13 cellular contexts compared by ENCODE assay signal in genomic region chr4:77827343-77827742, GRCh38. TPM values are rescaled to one million over a fixed set of nuclear protein-coding genes. Genes with fewer than 3 reads are reported as not detected.
DNase-seq lines count a peak whose midpoint lies in the region; ATAC-seq and TF ChIP-seq lines count a peak whose summit lies in the region.
"Had no signal": no experiment of that assay in that cellular context is flagged by ENCODE, and none has a peak within 500 bp of the region (broad histone marks: within the 10 kb centered on the region; RNA-seq: fewer than 3 reads in every experiment).

No MANE protein-coding gene starts in this region.

- TF ChIP-seq CTCF in upper lobe of left lung (IDR thresholded peaks at IDR 0.05) (no peak), heart right ventricle (IDR thresholded peaks at IDR 0.05) (no peak)

- DNase-seq in NCI-H146 (lab: John Stamatoyannopoulos, UW) = peak; percentile 13
- DNase-seq in NCI-H146 treated with DMSO at 0.1 percent for 48 hours (lab: John Stamatoyannopoulos, UW; ENCODE audit: unreplicated experiment) = no peak
- DNase-seq in NCI-H69 (lab: John Stamatoyannopoulos, UW) = peak; percentile 1
- DNase-seq in natural killer cell treated with Interleukin-12 subunit alpha and Interleukin-12 subunit beta and Interleukin-15 and Interleukin-18, amount 100 ng/mL, for 72 hours (ENCODE audit: low spot score) = no peak
- no peak for DNase-seq in upper lobe of left lung
- DNase-seq in heart right ventricle = no peak
- DNase-seq in HuH-7 (ENCODE audit: low spot score) = no peak
- DNase-seq: foreskin keratinocyte, NCI-H2081 treated with DMSO at 0.1 percent for 48 hours, sigmoid colon, SJCRH30 had no signal

- peak overlapping the region; percentile 20 for H3K4me3 Mint-ChIP-seq in natural killer cell treated with Interleukin-12 subunit alpha and Interleukin-12 subunit beta and Interleukin-15 and Interleukin-18, amount 100 ng/mL, for 72 hours

- TF ChIP-seq EP300 in upper lobe of left lung (IDR thresholded peaks at IDR 0.05) = no peak

- H3K27me3 ChIP-seq in upper lobe of left lung (no peaks in the 10 kb centered on the region), heart right ventricle (no peaks in the 10 kb centered on the region)
- H3K27me3 ChIP-seq: foreskin keratinocyte, sigmoid colon, SJCRH30 had no signal

- H3K27ac ChIP-seq in upper lobe of left lung (no peak overlapping the region), heart right ventricle (peak overlapping the region in 1 of 10 donors; percentile 28)
- H3K27ac ChIP-seq: foreskin keratinocyte, HL-60, sigmoid colon, SJCRH30 had no signal

- H3K9me3 Mint-ChIP-seq in natural killer cell treated with Interleukin-12 subunit alpha and Interleukin-12 subunit beta and Interleukin-15 and Interleukin-18, amount 100 ng/mL, for 72 hours = no peaks in the 10 kb centered on the region

- H3K4me3 ChIP-seq in upper lobe of left lung = no peak overlapping the region
- H3K4me3 ChIP-seq in heart right ventricle = no peak overlapping the region
- H3K4me3 ChIP-seq: sigmoid colon, SJCRH30 had no signal

- no peaks in the 10 kb centered on the region for H3K36me3 Mint-ChIP-seq in natural killer cell treated with Interleukin-12 subunit alpha and Interleukin-12 subunit beta and Interleukin-15 and Interleukin-18, amount 100 ng/mL, for 72 hours

- no peaks in the 10 kb centered on the region for H3K27me3 Mint-ChIP-seq in natural killer cell treated with Interleukin-12 subunit alpha and Interleukin-12 subunit beta and Interleukin-15 and Interleukin-18, amount 100 ng/mL, for 72 hours

- peaks cover 26 to 27% of the 10 kb centered on the region in 2 donors for H3K4me1 Mint-ChIP-seq in natural killer cell treated with Interleukin-12 subunit alpha and Interleukin-12 subunit beta and Interleukin-15 and Interleukin-18, amount 100 ng/mL, for 72 hours (ENCODE audit: low read depth in 2 of 2)

- ATAC-seq in GM21825 (IDR thresholded peaks at IDR 0.05; ENCODE audit: unreplicated experiment) (peak; percentile 76), upper lobe of left lung (ENCODE audit: low FRiP score in 2 of 2) (no peak), heart right ventricle (no peak)
- ATAC-seq in natural killer cell treated with Interleukin-12 subunit alpha and Interleukin-12 subunit beta and Interleukin-15 and Interleukin-18, amount 100 ng/mL, for 72 hours = no peak
- ATAC-seq: foreskin keratinocyte had no signal

- intact Hi-C loops in heart right ventricle (cut with DNase I) = no loop called here

- no peak for TF ChIP-seq POLR2A in upper lobe of left lung (IDR thresholded peaks at IDR 0.05)

- H3K27ac Mint-ChIP-seq in natural killer cell treated with Interleukin-12 subunit alpha and Interleukin-12 subunit beta and Interleukin-15 and Interleukin-18, amount 100 ng/mL, for 72 hours = peak overlapping the region; percentile 9 to 47

- H3K36me3 ChIP-seq in upper lobe of left lung = no peaks in the 10 kb centered on the region
- H3K36me3 ChIP-seq in heart right ventricle = no peaks in the 10 kb centered on the region
- H3K36me3 ChIP-seq: sigmoid colon, SJCRH30 had no signal

- H3K4me1 ChIP-seq in upper lobe of left lung (peaks cover 0 to 2% (median under 1%) of the 10 kb centered on the region in 4 donors), heart right ventricle (peaks cover 0 to 2% (median 0%) of the 10 kb centered on the region in 9 donors)
- H3K4me1 ChIP-seq: sigmoid colon, SJCRH30 had no signal

- no peaks in the 10 kb centered on the region for H3K9me3 ChIP-seq in upper lobe of left lung
- H3K9me3 ChIP-seq in heart right ventricle = no peaks in the 10 kb centered on the region
- H3K9me3 ChIP-seq: sigmoid colon, SJCRH30 had no signal

RNA-seq across cellular contexts. Expression of gene CNOT6L, which starts 8.2 kb away (rescaled TPM):
- 100 to 1,000 TPM in 1 of 2 donors, 10 to 100 TPM in 1; 90.2 to 130 TPM for total RNA-seq in natural killer cell treated with Interleukin-12 subunit alpha and Interleukin-12 subunit beta and Interleukin-15 and Interleukin-18, amount 100 ng/mL, for 72 hours
- total RNA-seq in upper lobe of left lung (10 to 100 TPM; 16.8 to 61.0 (median 39.1) TPM), heart right ventricle (10 to 100 TPM; 13.8 to 32.2 (median 23.4) TPM)
- 1 to 10 TPM; 3.2 to 3.5 TPM for polyA plus RNA-seq in heart right ventricle

RNA-seq across cellular contexts. Expression of gene MRPL1, which starts 35.3 kb away (rescaled TPM):
- total RNA-seq in natural killer cell treated with Interleukin-12 subunit alpha and Interleukin-12 subunit beta and Interleukin-15 and Interleukin-18, amount 100 ng/mL, for 72 hours = 10 to 100 TPM; 39.6 to 53.1 TPM
- 10 to 100 TPM in 4 of 6 donors, 1 to 10 TPM in 2; 4.1 to 26.5 (median 16.8) TPM for total RNA-seq in upper lobe of left lung
- 10 to 100 TPM; 29.1 to 57.6 (median 46.7) TPM for total RNA-seq in heart right ventricle
- 10 to 100 TPM; 30.7 to 46.2 TPM for polyA plus RNA-seq in heart right ventricle

Comparison
In these comparisons a context has a peak if more than half of its experiments do, and no peak if none do; other contexts are left out.
1. DNase-seq: peak in NCI-H146 (single experiment) and NCI-H69 (single experiment); none in NCI-H146 treated with DMSO at 0.1 percent for 48 hours (single experiment), natural killer cell treated with Interleukin-12 subunit alpha and Interleukin-12 subunit beta and Interleukin-15 and Interleukin-18, amount 100 ng/mL, for 72 hours (single experiment), upper lobe of left lung (0 of 2), heart right ventricle (0 of 2) and HuH-7 (single experiment).